8 cellular contexts compared by ENCODE assay signal in the genomic region with DNA sequence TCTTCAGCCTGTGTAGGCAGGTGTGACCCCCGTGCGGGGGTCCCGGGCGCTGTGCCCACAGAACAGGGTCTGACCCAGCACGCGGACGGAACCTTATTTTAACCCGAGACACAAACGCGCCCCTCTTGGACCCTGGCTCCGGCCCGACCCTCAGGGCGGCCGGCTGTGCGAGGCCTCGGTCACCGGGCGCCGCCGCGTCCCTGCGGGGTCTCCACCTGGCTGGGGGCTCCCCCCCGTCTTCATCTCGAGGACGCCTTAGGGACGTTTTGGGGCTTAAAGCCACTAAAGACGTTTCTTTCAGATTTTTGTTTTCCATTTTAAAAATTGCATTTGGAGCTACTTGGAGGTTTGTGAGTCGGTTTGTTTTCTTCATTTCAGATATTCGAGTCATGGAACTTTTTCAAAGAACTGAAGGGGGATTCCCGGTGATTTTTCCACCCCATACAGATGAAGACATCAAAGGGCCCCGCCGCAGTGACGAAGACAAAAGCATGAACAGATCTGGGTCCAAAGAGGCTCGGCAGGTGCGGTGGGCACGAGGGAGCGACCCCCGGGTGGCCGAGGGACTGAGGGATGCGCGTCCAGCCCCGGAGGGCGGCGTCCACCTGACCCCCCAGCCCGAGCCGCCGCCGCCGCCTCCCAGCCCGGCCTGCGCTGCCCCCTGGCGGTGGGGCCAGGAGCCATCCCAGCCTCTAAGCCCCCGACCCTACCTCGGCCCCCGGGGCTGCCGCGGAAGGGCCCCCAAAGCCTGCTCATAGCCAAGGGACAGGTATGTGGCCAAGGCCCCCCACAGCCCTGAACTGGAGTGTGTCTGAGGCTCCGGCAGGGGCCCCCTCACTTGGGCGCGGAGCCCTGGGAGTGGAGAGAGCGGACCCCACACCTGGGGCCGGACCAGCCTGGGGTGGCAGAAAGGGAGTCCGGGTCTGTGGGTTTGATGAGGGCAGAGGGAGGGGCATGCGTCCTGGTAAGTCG. TPM values are rescaled to one million over a fixed set of nuclear protein-coding genes. Genes with fewer than 3 reads are reported as not detected.
DNase-seq lines count a peak whose midpoint lies in the region; ATAC-seq, FAIRE-seq and TF ChIP-seq lines count a peak whose summit lies in the region.

No MANE protein-coding gene starts in this region.

- no peak for FAIRE-seq in RCC 7860 (lab: Jason Lieb, UNC)

- peak; percentile 65 for ATAC-seq in left ventricle myocardium superior

- H3K36me3 ChIP-seq in GM06990 (ENCODE audit: control insufficient read depth, insufficient read depth, low read length) = no peaks in the 10 kb centered on the region

- intact Hi-C loops in left ventricle myocardium superior (cut with micrococcal nuclease) = no loop called here

- peak; percentile 58 for TF ChIP-seq CTCF in GM06990 (IDR thresholded peaks at IDR 0.05; ENCODE audit: insufficient read depth, low read length, poor library complexity, severe bottlenecking)

- H3K4me3 ChIP-seq in GM06990 (replicated peaks; ENCODE audit: low read depth, low read length) = peak overlapping the region; percentile 46

- H3K27me3 ChIP-seq in GM06990 (replicated peaks; ENCODE audit: control insufficient read depth, insufficient read depth, low read length) = peaks cover 1% of the 10 kb centered on the region

- DNase-seq in GM06990 (ENCODE audit: extremely low read depth, insufficient read length) (peak; percentile 52), left ventricle myocardium superior (peak; percentile 66), SHP77 treated with DMSO at 0.1 percent for 48 hours (lab: John Stamatoyannopoulos, UW) (no peak), RCC 7860 (ENCODE audit: low spot score) (no peak), NCI-H2029 treated with DMSO at 0.1 percent for 48 hours (lab: John Stamatoyannopoulos, UW) (no peak)
- DNase-seq in activated effector memory CD4-positive, alpha-beta T cell treated with anti-CD3 and anti-CD28 coated beads, Interleukin-2, amount 50 U/mL, for 16 hours = peak; percentile 92
- DNase-seq in stimulated activated CD4-positive, alpha-beta T cell treated with anti-CD3 and anti-CD28 coated beads, Interleukin-4, amount 100 ng/mL, for 24 hours = peak; percentile 87

TF ChIP-seq in PFSK-1, 5 proteins besides CTCF, POLR2A, EP300 and RAD21:
- TF ChIP-seq, protein P1, sequence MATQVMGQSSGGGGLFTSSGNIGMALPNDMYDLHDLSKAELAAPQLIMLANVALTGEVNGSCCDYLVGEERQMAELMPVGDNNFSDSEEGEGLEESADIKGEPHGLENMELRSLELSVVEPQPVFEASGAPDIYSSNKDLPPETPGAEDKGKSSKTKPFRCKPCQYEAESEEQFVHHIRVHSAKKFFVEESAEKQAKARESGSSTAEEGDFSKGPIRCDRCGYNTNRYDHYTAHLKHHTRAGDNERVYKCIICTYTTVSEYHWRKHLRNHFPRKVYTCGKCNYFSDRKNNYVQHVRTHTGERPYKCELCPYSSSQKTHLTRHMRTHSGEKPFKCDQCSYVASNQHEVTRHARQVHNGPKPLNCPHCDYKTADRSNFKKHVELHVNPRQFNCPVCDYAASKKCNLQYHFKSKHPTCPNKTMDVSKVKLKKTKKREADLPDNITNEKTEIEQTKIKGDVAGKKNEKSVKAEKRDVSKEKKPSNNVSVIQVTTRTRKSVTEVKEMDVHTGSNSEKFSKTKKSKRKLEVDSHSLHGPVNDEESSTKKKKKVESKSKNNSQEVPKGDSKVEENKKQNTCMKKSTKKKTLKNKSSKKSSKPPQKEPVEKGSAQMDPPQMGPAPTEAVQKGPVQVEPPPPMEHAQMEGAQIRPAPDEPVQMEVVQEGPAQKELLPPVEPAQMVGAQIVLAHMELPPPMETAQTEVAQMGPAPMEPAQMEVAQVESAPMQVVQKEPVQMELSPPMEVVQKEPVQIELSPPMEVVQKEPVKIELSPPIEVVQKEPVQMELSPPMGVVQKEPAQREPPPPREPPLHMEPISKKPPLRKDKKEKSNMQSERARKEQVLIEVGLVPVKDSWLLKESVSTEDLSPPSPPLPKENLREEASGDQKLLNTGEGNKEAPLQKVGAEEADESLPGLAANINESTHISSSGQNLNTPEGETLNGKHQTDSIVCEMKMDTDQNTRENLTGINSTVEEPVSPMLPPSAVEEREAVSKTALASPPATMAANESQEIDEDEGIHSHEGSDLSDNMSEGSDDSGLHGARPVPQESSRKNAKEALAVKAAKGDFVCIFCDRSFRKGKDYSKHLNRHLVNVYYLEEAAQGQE (IDR thresholded peaks at IDR 0.05; ENCODE audit: insufficient read depth in 1 of 2, low read depth in 2 of 2, low read length in 2 of 2) = no peak
- no peak for TF ChIP-seq TAF1 (IDR thresholded peaks at IDR 0.05; ENCODE audit: borderline replicate concordance, insufficient read depth, low read length)
- TF ChIP-seq SIN3A (IDR thresholded peaks at IDR 0.05; ENCODE audit: borderline replicate concordance, insufficient read depth, low read length) = no peak
- TF ChIP-seq FOXP2 (optimal IDR thresholded peaks at IDR 0.05; ENCODE audit: borderline replicate concordance, extremely low read depth, extremely low read length, insufficient read depth) = peak; percentile 52
- TF ChIP-seq POLR2AphosphoS5 (IDR thresholded peaks at IDR 0.05; ENCODE audit: low read depth, low read length) = no peak

RNA-seq across cellular contexts. Expression of a gene that starts 3.8 kb away (rescaled TPM):
- polyA plus RNA-seq in PFSK-1 (2012; ENCODE audit: insufficient read length, low read depth) = not detected
- 0.64 TPM for total RNA-seq in left ventricle myocardium superior

RNA-seq across cellular contexts. Expression of a gene that starts 12.3 kb away (rescaled TPM):
- 0.21 TPM for polyA plus RNA-seq in PFSK-1 (2012; ENCODE audit: insufficient read length, low read depth)
- 5.5 TPM for total RNA-seq in left ventricle myocardium superior

RNA-seq across cellular contexts. Expression of a gene that starts 37.8 kb away (rescaled TPM):
- polyA plus RNA-seq in PFSK-1 (2012; ENCODE audit: insufficient read length, low read depth) = not detected
- not detected for total RNA-seq in left ventricle myocardium superior

RNA-seq across cellular contexts. Expression of a gene that starts 47.7 kb away (rescaled TPM):
- 269 TPM for polyA plus RNA-seq in PFSK-1 (2012; ENCODE audit: insufficient read length, low read depth)
- 64.4 TPM for total RNA-seq in left ventricle myocardium superior

RNA-seq across cellular contexts. Expression of a gene that starts 50.3 kb away (rescaled TPM):
- not detected for polyA plus RNA-seq in PFSK-1 (2012; ENCODE audit: insufficient read length, low read depth)
- 2.1 TPM for total RNA-seq in left ventricle myocardium superior

Comparison
In these comparisons a context has a peak if more than half of its experiments do, and no peak if none do; other contexts are left out.
1. DNase-seq: peak in GM06990 (single experiment), activated effector memory CD4-positive, alpha-beta T cell treated with anti-CD3 and anti-CD28 coated beads, Interleukin-2, amount 50 U/mL, for 16 hours (single experiment), left ventricle myocardium superior (single experiment) and stimulated activated CD4-positive, alpha-beta T cell treated with anti-CD3 and anti-CD28 coated beads, Interleukin-4, amount 100 ng/mL, for 24 hours (single experiment); none in SHP77 treated with DMSO at 0.1 percent for 48 hours (single experiment), RCC 7860 (single experiment) and NCI-H2029 treated with DMSO at 0.1 percent for 48 hours (single experiment).